Comparison of ENCODE assay signal across 8 cellular contexts in genomic region chr2:37892436-37893114, GRCh38. TPM values are rescaled to one million over a fixed set of nuclear protein-coding genes. Genes with fewer than 3 reads are reported as not detected.
A peak's percentile ranks its signal among the peaks of the same experiment; 100 is the strongest.
DNase-seq lines count a peak whose midpoint lies in the region; ATAC-seq, FAIRE-seq and TF ChIP-seq lines count a peak whose summit lies in the region.

No MANE protein-coding gene starts in this region.

- in situ Hi-C loops in GM13977 (cut with MboI; ENCODE audit: low pct_unique_long_range_greater_than_20kb, low sequenced_read_pairs, unreplicated experiment): loop anchor here (10.0 to 25.0 kb wide), 2 partner anchors 372 to 730 kb away; partner anchors contain the start of gene EIF2AK2

- no peaks in the 10 kb centered on the region for H3K9me1 ChIP-seq in endothelial cell of umbilical vein (replicated peaks; ENCODE audit: control insufficient read depth, extremely low read depth, insufficient read depth, low read length)

- peak; percentile 82 for ATAC-seq in GM21717 (IDR thresholded peaks at IDR 0.05; ENCODE audit: unreplicated experiment)

- H4K20me1 ChIP-seq in Karpas-422 (ENCODE audit: insufficient read depth, low read depth, low read length) (no peaks in the 10 kb centered on the region), endothelial cell of umbilical vein (replicated peaks; ENCODE audit: control insufficient read depth, extremely low read depth, insufficient read depth, low read length) (no peaks in the 10 kb centered on the region), hepatocyte (ENCODE audit: insufficient read depth, poor library complexity, severe bottlenecking) (no peaks in the 10 kb centered on the region)

- TF ChIP-seq POLR2A in endothelial cell of umbilical vein (IDR thresholded peaks at IDR 0.05; ENCODE audit: low read depth, low read length): no peak

- H3K9me3 ChIP-seq in Karpas-422 (ENCODE audit: low read length): no peaks in the 10 kb centered on the region
- no peaks in the 10 kb centered on the region for H3K9me3 ChIP-seq in endothelial cell of umbilical vein (replicated peaks; ENCODE audit: control insufficient read depth, insufficient read depth, low read length)
- no peaks in the 10 kb centered on the region for H3K9me3 ChIP-seq in hepatocyte (ENCODE audit: low read depth)

- DNase-seq in GM13977 (ENCODE audit: low spot score) (peak; percentile 58), Karpas-422 (peak; percentile 51), endothelial cell of umbilical vein (ENCODE audit: low read depth, low spot score) (peak; percentile 25), medulla oblongata (ENCODE audit: extremely low spot score) (no peak), islet precursor cell (no peak), hepatocyte (ENCODE audit: low spot score) (no peak), H4 (ENCODE audit: low spot score) (no peak)

- TF ChIP-seq CTCF in GM13977 (IDR thresholded peaks at IDR 0.05; ENCODE audit: extremely low read depth, insufficient read depth, missing control alignments): no peak
- TF ChIP-seq CTCF in endothelial cell of umbilical vein (IDR thresholded peaks at IDR 0.05; ENCODE audit: extremely low read depth in 1 of 2, insufficient read depth in 1 of 2, low read depth in 1 of 2, low read length in 2 of 2): no peak
- TF ChIP-seq CTCF in hepatocyte (IDR thresholded peaks at IDR 0.05; ENCODE audit: poor library complexity): no peak

- H2AFZ ChIP-seq in Karpas-422 (ENCODE audit: low read length): no peak overlapping the region
- H2AFZ ChIP-seq in endothelial cell of umbilical vein (ENCODE audit: low read depth, low read length): peak overlapping the region; percentile 30
- H2AFZ ChIP-seq in hepatocyte: no peak overlapping the region

- intact Hi-C loops in endothelial cell of umbilical vein (cut with micrococcal nuclease): loop anchor here (5.0 kb wide), 1 partner anchor 480 kb away; no protein-coding TSS in a partner anchor

- H3K27me3 ChIP-seq in Karpas-422 (ENCODE audit: low read length) (no peaks in the 10 kb centered on the region), endothelial cell of umbilical vein (ENCODE audit: control insufficient read depth in 2 of 2, insufficient read depth in 2 of 2, low read length in 2 of 2) (no peaks in the 10 kb centered on the region), hepatocyte (no peaks in the 10 kb centered on the region)

- no peaks in the 10 kb centered on the region for H3K9me2 ChIP-seq in Karpas-422 (replicated peaks; ENCODE audit: insufficient read depth, low read length)
- no peaks in the 10 kb centered on the region for H3K9me2 ChIP-seq in hepatocyte (replicated peaks; ENCODE audit: insufficient read depth)

- CTCF ChIA-PET in endothelial cell of umbilical vein (lab: Charles Lee): interaction anchor here (0.6 to 2.6 kb wide), 2 partner anchors 15 to 496 kb away, joined by 3 to 19 read pairs; no protein-coding TSS in a partner anchor

- POLR2A ChIA-PET in endothelial cell of umbilical vein (lab: Charles Lee): interaction anchor here (0.6 kb wide), 1 partner anchor 606 kb away, joined by 6 read pairs; no protein-coding TSS in a partner anchor

- H3K27ac ChIP-seq in Karpas-422 (ENCODE audit: low read length): no peak overlapping the region
- H3K27ac ChIP-seq in endothelial cell of umbilical vein (ENCODE audit: insufficient read depth, low read depth, low read length): no peak overlapping the region
- H3K27ac ChIP-seq in hepatocyte: no peak overlapping the region

- peak; percentile 50 for FAIRE-seq in endothelial cell of umbilical vein (lab: Jason Lieb, UNC)

- H3K79me2 ChIP-seq in Karpas-422 (ENCODE audit: low read length) (no peaks in the 10 kb centered on the region), endothelial cell of umbilical vein (ENCODE audit: control insufficient read depth, insufficient read depth, low read length) (no peaks in the 10 kb centered on the region), hepatocyte (no peaks in the 10 kb centered on the region)

- dilution Hi-C loops in endothelial cell of umbilical vein (cut with MboI; ENCODE audit: extremely low pct_ligation_motif_present, low sequenced_read_pairs): no loop called here

- WGBS in hepatocyte (ENCODE audit: low lambda C conversion rate, missing lambda C conversion rate): 73% methylated on average over 7 of the region's 7 CpGs

- no peaks in the 10 kb centered on the region for H3K4me1 ChIP-seq in Karpas-422 (ENCODE audit: low read length)
- no peaks in the 10 kb centered on the region for H3K4me1 ChIP-seq in endothelial cell of umbilical vein (ENCODE audit: control insufficient read depth, extremely low read depth, insufficient read depth, low read length)
- peaks cover 6% of the 10 kb centered on the region for H3K4me1 ChIP-seq in hepatocyte (ENCODE audit: insufficient read depth)

- no TSS peak for BruUV-seq in endothelial cell of umbilical vein (replicated peaks; lab: Mats Ljungman, UMichigan)

- H3K36me3 ChIP-seq in Karpas-422 (ENCODE audit: insufficient read depth, low read length): no peaks in the 10 kb centered on the region
- no peaks in the 10 kb centered on the region for H3K36me3 ChIP-seq in endothelial cell of umbilical vein (ENCODE audit: control insufficient read depth in 2 of 2, extremely low read depth in 1 of 2, insufficient read depth in 2 of 2, low read length in 2 of 2)
- no peaks in the 10 kb centered on the region for H3K36me3 ChIP-seq in hepatocyte (replicated peaks; ENCODE audit: insufficient read depth, low read depth)

- H3K4me2 ChIP-seq in Karpas-422 (ENCODE audit: low read depth, low read length, poor library complexity, severe bottlenecking): no peak overlapping the region
- H3K4me2 ChIP-seq in endothelial cell of umbilical vein (ENCODE audit: insufficient read depth, low read length): no peak overlapping the region
- H3K4me2 ChIP-seq in hepatocyte: no peak overlapping the region

- H3K9ac ChIP-seq in Karpas-422 (ENCODE audit: low read length): no peak overlapping the region
- H3K9ac ChIP-seq in endothelial cell of umbilical vein (replicated peaks; ENCODE audit: extremely low read depth, insufficient read depth, low read length): no peak overlapping the region

- H3K4me3 ChIP-seq in Karpas-422 (ENCODE audit: low read length): no peak overlapping the region
- H3K4me3 ChIP-seq in endothelial cell of umbilical vein (replicated peaks in 1 of 3; ENCODE audit: insufficient read depth in 1 of 3, low read depth in 1 of 3, low read length in 3 of 3): no peak overlapping the region
- no peak overlapping the region for H3K4me3 ChIP-seq in hepatocyte

TF ChIP-seq in endothelial cell of umbilical vein, 7 proteins besides CTCF, POLR2A, EP300 and RAD21:
- TF ChIP-seq MAX (IDR thresholded peaks at IDR 0.05; ENCODE audit: insufficient read depth, insufficient read length) (no peak), GATA2 (IDR thresholded peaks at IDR 0.05; ENCODE audit: insufficient read depth, insufficient read length, low read depth, low read length) (no peak), POLR2AphosphoS5 (IDR thresholded peaks at IDR 0.05; ENCODE audit: insufficient read depth, low read depth, low read length) (no peak), MYC (IDR thresholded peaks at IDR 0.05; ENCODE audit: low read depth, low read length) (no peak), FOS (IDR thresholded peaks at IDR 0.05; ENCODE audit: borderline replicate concordance, insufficient read depth, low read length) (no peak), JUN (IDR thresholded peaks at IDR 0.05; ENCODE audit: borderline replicate concordance, insufficient read depth, insufficient read length, low read depth) (no peak)

RNA-seq across cellular contexts. Expression of gene RMDN2, which starts 32.5 kb away (rescaled TPM):
- total RNA-seq in Karpas-422 (2014; rRNA removed; shearing (Covaris generic); ENCODE audit: low replicate concordance): 2.5 and 6.5 TPM in 2 replicates
- total RNA-seq in endothelial cell of umbilical vein (1.8 and 2.8 TPM in 2 replicates), hepatocyte (14.6 and 16.5 TPM in 2 replicates)
- polyA plus RNA-seq in endothelial cell of umbilical vein (0.49 and 0.97 TPM in 2 replicates), hepatocyte (7.8 and 9.3 TPM in 2 replicates)
- 1.3 TPM in 2 replicates for polyA plus RNA-seq in endothelial cell of umbilical vein (2011; cell fraction: cytosol; rRNA removed)
- polyA plus RNA-seq in endothelial cell of umbilical vein (2011; cell fraction: nucleus; rRNA removed): 2.8 and 3.1 TPM in 2 replicates
- 1.4 and 3.3 TPM in 2 replicates for polyA plus RNA-seq in endothelial cell of umbilical vein (2012)
- polyA minus RNA-seq in endothelial cell of umbilical vein: 1.7 and 2.0 TPM in 2 replicates
- not detected for polyA minus RNA-seq in endothelial cell of umbilical vein (2011; cell fraction: cytosol; rRNA and poly(A)+ RNA removed)
- 3.4 and 4.5 TPM in 2 replicates for polyA minus RNA-seq in endothelial cell of umbilical vein (2011; cell fraction: nucleus; rRNA and poly(A)+ RNA removed)
- 1.7 and 2.4 TPM in 2 replicates for total RNA-seq in H4 (2014; rRNA removed; shearing (Covaris generic))

Comparison
In these comparisons a context has a peak if more than half of its experiments do, and no peak if none do; other contexts are left out.
1. DNase-seq: peak in GM13977 (single experiment), Karpas-422 (single experiment) and endothelial cell of umbilical vein (single experiment); none in medulla oblongata (single experiment), islet precursor cell (single experiment), hepatocyte (single experiment) and H4 (single experiment).